Comparison of ENCODE assay signal across 28 cellular contexts in genomic region chr21:26739189-26739588, GRCh38.
DNase-seq lines count a peak whose midpoint lies in the region; ATAC-seq, FAIRE-seq and TF ChIP-seq lines count a peak whose summit lies in the region.
"Had no signal": no experiment of that assay in that cellular context is flagged by ENCODE, and none has a peak within 500 bp of the region (broad histone marks: within the 10 kb centered on the region; RNA-seq: fewer than 3 reads in every experiment).

No MANE protein-coding gene starts in this region.

- H4K5ac ChIP-seq in H1 (ENCODE audit: insufficient read length, low read depth, low read length), result no peak overlapping the region

- H3K4me1 ChIP-seq in breast epithelium (no peaks in the 10 kb centered on the region), H1 (replicated peaks in 1 of 4; ENCODE audit: control insufficient read depth in 3 of 4, insufficient read depth in 4 of 4, low read length in 3 of 4) (0 out of 7 replicates have a peak, but pooled peaks cover 0 to 3% (median 0%) of the 10 kb centered on the region in 4 experiments), upper lobe of left lung (peaks cover 0 to 6% (median 0%) of the 10 kb centered on the region in 4 donors)
- H3K4me1 ChIP-seq: body of pancreas, colonic mucosa, gastroesophageal sphincter, left ventricle myocardium inferior, neural progenitor cell, psoas muscle, uterus had no signal

- H2AFZ ChIP-seq in H1 (ENCODE audit: low read length), result no peak overlapping the region
- H2AFZ ChIP-seq: neural progenitor cell had no signal

- H3K36me3 Mint-ChIP-seq in MCF 10A (ENCODE audit: insufficient read depth, unreplicated experiment) (no peaks in the 10 kb centered on the region), CD14-positive monocyte (no peaks in the 10 kb centered on the region)
- H3K36me3 Mint-ChIP-seq: activated naive CD4-positive, alpha-beta T cell treated with anti-CD3 and anti-CD28 coated beads, Interleukin-2, amount 50 U/mL, for 72 hours; neural progenitor cell; T-cell had no signal

- WGBS in H1 (ENCODE audit: extremely low coverage in 1 of 2, insufficient coverage in 1 of 2, insufficient read length in 1 of 2, insufficient replicate concordance in 2 of 2, low coverage in 1 of 2, low lambda C conversion rate in 2 of 2, missing lambda C conversion rate in 1 of 2), 2 experiments, result 96% methylated on average over 1 of the region's 1 CpG; no CpG with 5 or more reads in 1 of the 2 experiments
- 32 to 40% methylated on average over 1 of the region's 1 CpG for WGBS in upper lobe of left lung, 2 donors

- no peak for TF ChIP-seq CTCF in MCF 10A (IDR thresholded peaks at IDR 0.05; ENCODE audit: unreplicated experiment)
- no peak for TF ChIP-seq CTCF in breast epithelium (IDR thresholded peaks at IDR 0.05)
- TF ChIP-seq CTCF in H1 (IDR thresholded peaks at IDR 0.05; ENCODE audit: control extremely low read depth in 1 of 3, insufficient read depth in 1 of 3, low read depth in 1 of 3, low read length in 3 of 3), result no peak
- no peak for TF ChIP-seq CTCF in upper lobe of left lung (IDR thresholded peaks at IDR 0.05)
- no peak for TF ChIP-seq CTCF in CD14-positive monocyte (IDR thresholded peaks at IDR 0.05)

- no peak for FAIRE-seq in H1 (lab: Jason Lieb, UNC)
- FAIRE-seq: A204.1, endometrium, GM12878 had no signal

- H3K9me3 Mint-ChIP-seq in MCF 10A (ENCODE audit: unreplicated experiment) (no peaks in the 10 kb centered on the region), CD14-positive monocyte (peaks cover 0 to 11% (median 2%) of the 10 kb centered on the region in 7 donors)
- H3K9me3 Mint-ChIP-seq: activated naive CD4-positive, alpha-beta T cell treated with anti-CD3 and anti-CD28 coated beads, Interleukin-2, amount 50 U/mL, for 72 hours; neural progenitor cell; T-cell had no signal

- BruUV-seq in MCF 10A (replicated peaks; lab: Mats Ljungman, UMichigan), result no TSS peak

- H3K56ac ChIP-seq in H1 (replicated peaks; ENCODE audit: insufficient read length, low read depth, low read length), result no peak overlapping the region

- H4K91ac ChIP-seq in H1 (replicated peaks; ENCODE audit: insufficient read length, low read length), result no peak overlapping the region

- no peak overlapping the region for H3K4me3 ChIP-seq in breast epithelium
- no peak overlapping the region for H3K4me3 ChIP-seq in H1 (ENCODE audit: extremely low read depth in 1 of 4, insufficient read depth in 2 of 4, low read depth in 3 of 4, low read length in 4 of 4)
- no peak overlapping the region for H3K4me3 ChIP-seq in upper lobe of left lung
- H3K4me3 ChIP-seq in H7 (ENCODE audit: insufficient read depth, low read depth, low read length), result no peak overlapping the region
- H3K4me3 ChIP-seq: body of pancreas, colonic mucosa, gastroesophageal sphincter, GM12878, left ventricle myocardium inferior, neural progenitor cell, psoas muscle, uterus had no signal

- TF ChIP-seq RAD21 in H1 (IDR thresholded peaks at IDR 0.05 in 1 of 2, conservative IDR thresholded peaks at IDR 0.05 in 1 of 2; ENCODE audit: low read depth in 2 of 2, low read length in 2 of 2), result no peak

- H3K23me2 ChIP-seq in H1 (ENCODE audit: low read depth, low read length), result no peaks in the 10 kb centered on the region

- H3K79me2 ChIP-seq in H1 (ENCODE audit: control insufficient read depth in 1 of 2, insufficient read depth in 2 of 2, low read length in 2 of 2), result no peaks in the 10 kb centered on the region

- H3K4me3 Mint-ChIP-seq in MCF 10A (ENCODE audit: unreplicated experiment), result no peak overlapping the region
- H3K4me3 Mint-ChIP-seq in CD14-positive monocyte, result no peak overlapping the region
- H3K4me3 Mint-ChIP-seq: activated CD4-positive, alpha-beta T cell treated with anti-CD3 and anti-CD28 coated beads for 36 hours; neural progenitor cell; T-cell had no signal

- H3K27me3 Mint-ChIP-seq in MCF 10A (ENCODE audit: insufficient read depth, unreplicated experiment) (no peaks in the 10 kb centered on the region), CD14-positive monocyte (ENCODE audit: low read depth in 3 of 3) (peaks cover 0 to 2% (median 0%) of the 10 kb centered on the region in 3 donors)
- H3K27me3 Mint-ChIP-seq: activated CD4-positive, alpha-beta T cell treated with anti-CD3 and anti-CD28 coated beads for 36 hours; T-cell had no signal

- no peak for TF ChIP-seq POLR2A in breast epithelium (IDR thresholded peaks at IDR 0.05)
- no peak for TF ChIP-seq POLR2A in H1 (IDR thresholded peaks at IDR 0.05; ENCODE audit: control extremely low read depth in 1 of 2, low read depth in 2 of 2, low read length in 2 of 2)
- TF ChIP-seq POLR2A in upper lobe of left lung (IDR thresholded peaks at IDR 0.05), result no peak

- no peak overlapping the region for H2BK5ac ChIP-seq in H1 (ENCODE audit: low read depth, low read length)

- no peak overlapping the region for H3K14ac ChIP-seq in H1 (ENCODE audit: insufficient read length)

- H2BK12ac ChIP-seq in H1 (ENCODE audit: low read depth, low read length), result no peak overlapping the region

- intact Hi-C loops in MCF 10A (cut with micrococcal nuclease), result no loop called here
- intact Hi-C loops in breast epithelium (cut with DNase I; ENCODE audit: low total_unique reads), result no loop called here
- intact Hi-C loops in CD14-positive monocyte (cut with micrococcal nuclease), result no loop called here

- H3K4me1 Mint-ChIP-seq in MCF 10A (ENCODE audit: insufficient read depth, unreplicated experiment) (no peaks in the 10 kb centered on the region), CD14-positive monocyte (no peaks in the 10 kb centered on the region)
- H3K4me1 Mint-ChIP-seq: activated CD4-positive, alpha-beta T cell treated with anti-CD3 and anti-CD28 coated beads for 36 hours; neural progenitor cell; T-cell had no signal

- no peak overlapping the region for H2BK15ac ChIP-seq in H1 (ENCODE audit: low read length)

- CTCF ChIA-PET in MCF 10A (lab: Yijun Ruan, JAX), result no interaction called here
- CTCF ChIA-PET in H1 (lab: Charles Lee; ENCODE audit: partially characterized antibody), result interaction anchor here (1.2 kb wide), 1 partner anchor 77 kb away, joined by 4 read pairs; no protein-coding TSS in a partner anchor

- H3K9me3 ChIP-seq in breast epithelium (no peaks in the 10 kb centered on the region), H1 (ENCODE audit: insufficient read depth in 2 of 2, low read depth in 1 of 2, low read length in 1 of 2) (no peaks in the 10 kb centered on the region), upper lobe of left lung (no peaks in the 10 kb centered on the region)
- H3K9me3 ChIP-seq: body of pancreas, colonic mucosa, gastroesophageal sphincter, left ventricle myocardium inferior, psoas muscle, uterus had no signal

- peak; percentile 71 to 89 for ATAC-seq in upper lobe of left lung (ENCODE audit: low FRiP score in 2 of 2)
- ATAC-seq: activated CD4-positive, alpha-beta T cell treated with anti-CD3 and anti-CD28 coated beads for 36 hours; activated naive CD4-positive, alpha-beta T cell treated with anti-CD3 and anti-CD28 coated beads, Interleukin-2, amount 50 U/mL, for 72 hours; body of pancreas; gastroesophageal sphincter; GM12878; psoas muscle; T-cell had no signal

- no peak overlapping the region for H3K27ac Mint-ChIP-seq in MCF 10A (ENCODE audit: low read depth, unreplicated experiment)
- no peak overlapping the region for H3K27ac Mint-ChIP-seq in CD14-positive monocyte
- H3K27ac Mint-ChIP-seq: activated CD4-positive, alpha-beta T cell treated with anti-CD3 and anti-CD28 coated beads for 36 hours; activated naive CD4-positive, alpha-beta T cell treated with anti-CD3 and anti-CD28 coated beads, Interleukin-2, amount 50 U/mL, for 72 hours; neural progenitor cell; T-cell had no signal

- POLR2A ChIA-PET in MCF 10A (lab: Yijun Ruan, JAX), result interaction anchor here (0.5 to 1.0 kb wide), 2 partner anchors 19 to 992 kb away, joined by 3 read pairs; no protein-coding TSS in a partner anchor
- POLR2A ChIA-PET in H1 (lab: Charles Lee; ENCODE audit: partially characterized antibody), result no interaction called here

- H3K4ac ChIP-seq in H1 (replicated peaks; ENCODE audit: insufficient read length, low read depth, low read length), result no peak overlapping the region

- no peaks in the 10 kb centered on the region for H3K79me1 ChIP-seq in H1 (ENCODE audit: low read depth, low read length)

- no peaks in the 10 kb centered on the region for H3K27me3 ChIP-seq in breast epithelium
- no peaks in the 10 kb centered on the region; a peak in 2 of 7 replicates for H3K27me3 ChIP-seq in H1 (replicated peaks in 1 of 4; ENCODE audit: control insufficient read depth in 3 of 4, extremely low read depth in 1 of 4, insufficient read depth in 3 of 4, low read length in 3 of 4)
- no peaks in the 10 kb centered on the region for H3K27me3 ChIP-seq in upper lobe of left lung
- no peaks in the 10 kb centered on the region for H3K27me3 ChIP-seq in H7 (ENCODE audit: control insufficient read depth, insufficient read depth, low read length)
- H3K27me3 ChIP-seq: body of pancreas, colonic mucosa, gastroesophageal sphincter, neural progenitor cell, uterus had no signal

- H3K36me3 ChIP-seq in breast epithelium (no peaks in the 10 kb centered on the region), H1 (ENCODE audit: control insufficient read depth in 2 of 4, insufficient read depth in 4 of 4, low read length in 3 of 4) (no peaks in the 10 kb centered on the region), upper lobe of left lung (no peaks in the 10 kb centered on the region), H7 (replicated peaks; ENCODE audit: control insufficient read depth, insufficient read depth, low read length) (no peaks in the 10 kb centered on the region)
- H3K36me3 ChIP-seq: colonic mucosa, gastroesophageal sphincter, left ventricle myocardium inferior, neural progenitor cell, uterus had no signal

- H2BK120ac ChIP-seq in H1 (replicated peaks; ENCODE audit: low read depth, low read length), result no peak overlapping the region

- no peaks in the 10 kb centered on the region for H4K20me1 ChIP-seq in H1 (replicated peaks in 1 of 2; ENCODE audit: control insufficient read depth in 1 of 2, insufficient read depth in 2 of 2, low read length in 2 of 2)

- H3K27ac ChIP-seq in breast epithelium (no peak overlapping the region), H1 (ENCODE audit: low read depth, low read length) (no peak overlapping the region), upper lobe of left lung (no peak overlapping the region)
- H3K27ac ChIP-seq: body of pancreas, colonic mucosa, gastroesophageal sphincter, left ventricle myocardium inferior, neural progenitor cell, psoas muscle, uterus had no signal

- DNase-seq in MCF 10A (ENCODE audit: unreplicated experiment), result peak; percentile 13
- no peak for DNase-seq in breast epithelium (ENCODE audit: low spot score in 2 of 2)
- DNase-seq in H1 (ENCODE audit: low read depth in 1 of 2, low spot score in 2 of 2), result no peak
- peak; percentile 76 for DNase-seq in kidney glomerular epithelial cell (lab: John Stamatoyannopoulos, UW)
- no peak for DNase-seq in upper lobe of left lung
- DNase-seq in A172 (ENCODE audit: low spot score), result no peak
- no peak for DNase-seq in CD14-positive monocyte (ENCODE audit: low spot score)
- DNase-seq in H7, result no peak
- DNase-seq: activated CD4-positive, alpha-beta T cell treated with anti-CD3 and anti-CD28 coated beads for 36 hours; body of pancreas; C1 segment of cervical spinal cord; colonic mucosa; DMS 273 treated with DMSO at 0.1 percent for 48 hours; KG1; left ventricle myocardium inferior; MV-4-11; NCI-H1694; NCI-H748 treated with DMSO at 0.1 percent for 48 hours; psoas muscle; stimulated activated CD4-positive, alpha-beta T cell treated with anti-CD3 and anti-CD28 coated beads, Interleukin-4, amount 100 ng/mL, for 24 hours; T-cell; uterus had no signal

- no peak overlapping the region for H3K4me2 ChIP-seq in H1 (ENCODE audit: insufficient read depth in 1 of 2, low read depth in 2 of 2, low read length in 2 of 2)
- H3K4me2 ChIP-seq: neural progenitor cell had no signal

- no peak overlapping the region for H3K9ac ChIP-seq in H1 (replicated peaks in 1 of 4; ENCODE audit: extremely low read depth in 1 of 4, low read depth in 3 of 4, low read length in 3 of 4)
- H3K9ac ChIP-seq: neural progenitor cell had no signal

- no peak for TF ChIP-seq EP300 in H1 (IDR thresholded peaks at IDR 0.05; ENCODE audit: borderline replicate concordance in 1 of 2, low read depth in 2 of 2, low read length in 2 of 2)
- TF ChIP-seq EP300 in upper lobe of left lung (IDR thresholded peaks at IDR 0.05), result peak in 1 of 4 donors; percentile 75

- H4K8ac ChIP-seq in H1 (ENCODE audit: extremely low read depth, insufficient read depth, low read length), result no peak overlapping the region

- H2BK20ac ChIP-seq in H1 (ENCODE audit: low read length), result no peak overlapping the region

- H3K23ac ChIP-seq in H1 (ENCODE audit: insufficient read length), result no peak overlapping the region

- no peak overlapping the region for H3K18ac ChIP-seq in H1 (ENCODE audit: extremely low read depth, low read length)

- no peak overlapping the region for H2AK5ac ChIP-seq in H1 (ENCODE audit: low read depth, low read length)

Comparison
In these comparisons a context has a peak if more than half of its experiments do, and no peak if none do; other contexts are left out.
1. DNase-seq: peak in MCF 10A (single experiment) and kidney glomerular epithelial cell (single experiment); none in breast epithelium (0 of 2), H1 (0 of 2), upper lobe of left lung (0 of 2), A172 (single experiment), CD14-positive monocyte (single experiment) and H7 (single experiment).